8 cellular contexts compared by ENCODE assay signal in the genomic region with DNA sequence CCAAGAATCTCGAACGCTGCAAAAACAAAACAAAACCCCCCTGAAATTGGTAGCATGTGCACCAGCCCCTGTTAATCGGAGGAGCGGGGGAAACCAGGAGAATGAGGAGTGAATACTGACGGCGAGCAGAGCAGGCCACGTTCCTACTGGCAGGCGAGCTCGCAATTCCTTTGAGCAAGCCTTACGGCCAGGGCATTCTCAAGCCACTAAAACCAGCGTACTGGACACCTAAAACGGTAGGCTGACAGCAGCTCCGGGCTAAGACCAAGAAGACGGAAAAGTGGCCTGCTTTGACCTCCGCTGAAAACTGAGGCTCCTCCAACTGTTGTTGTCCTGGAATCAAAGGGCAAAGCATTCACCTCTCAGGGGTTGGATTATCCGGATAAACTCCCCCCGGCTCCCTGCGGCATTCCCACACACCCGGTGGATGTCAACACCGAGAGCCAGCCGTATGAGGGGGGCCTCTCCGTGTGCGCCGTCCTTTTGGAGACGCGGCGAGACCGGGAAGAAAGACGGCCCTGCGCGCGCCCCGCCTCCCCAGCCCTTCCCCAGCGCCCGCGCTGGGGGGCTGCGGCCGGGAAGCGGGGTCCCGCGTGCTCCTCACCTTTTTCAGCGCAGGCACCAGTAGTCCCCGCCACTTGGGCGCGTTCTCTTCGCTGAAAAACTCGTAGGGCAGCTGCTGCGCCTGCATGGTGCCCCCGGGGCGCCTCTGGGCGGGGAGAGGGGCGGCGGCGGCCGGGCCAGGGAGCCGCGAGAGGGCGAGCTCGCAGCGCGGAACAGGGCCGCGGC. TPM values are rescaled to one million over a fixed set of nuclear protein-coding genes. Genes with fewer than 3 reads are reported as not detected.
DNase-seq lines count a peak whose midpoint lies in the region; ATAC-seq and TF ChIP-seq lines count a peak whose summit lies in the region.

No MANE protein-coding gene starts in this region.

- peak; percentile 32 for ATAC-seq in GM19035 (IDR thresholded peaks at IDR 0.05; ENCODE audit: unreplicated experiment)
- peak; percentile 35 for ATAC-seq in HG03280 (IDR thresholded peaks at IDR 0.05; ENCODE audit: unreplicated experiment)

- peak overlapping the region; percentile 95 to 97 (median 96) for H3K27ac Mint-ChIP-seq in nephron

- no peak for TF ChIP-seq POLR2A in testis (IDR thresholded peaks at IDR 0.05)

- no peaks in the 10 kb centered on the region for H3K9me3 Mint-ChIP-seq in nephron

- H3K4me3 ChIP-seq in fibroblast of pulmonary artery (replicated peaks; ENCODE audit: low read depth, low read length) (peak overlapping the region; percentile 89), testis (peak overlapping the region; percentile 72 to 88)

- peak overlapping the region; percentile 91 for H3K27ac ChIP-seq in C4-2B
- H3K27ac ChIP-seq in testis, result peak overlapping the region; percentile 84 to 96

- intact Hi-C loops in testis (cut with DNase I; ENCODE audit: low total_unique reads), result no loop called here

- peak overlapping the region; percentile 90 to 98 (median 97) for H3K4me3 Mint-ChIP-seq in nephron

- peaks cover 17% of the 10 kb centered on the region for H3K36me3 Mint-ChIP-seq in nephron (ENCODE audit: low read depth)

- no peaks in the 10 kb centered on the region for H3K27me3 ChIP-seq in testis

- H3K4me1 Mint-ChIP-seq in nephron, result peaks cover 52% of the 10 kb centered on the region

- DNase-seq in OCI-M1 (lab: John Stamatoyannopoulos, UW) (peak; percentile 73), fibroblast of pulmonary artery (ENCODE audit: low read depth) (peak; percentile 55), testis (peak; percentile 62)
- peak; percentile 49 for DNase-seq in activated T-helper 9 cell treated with anti-CD3 and anti-CD28 coated beads, Interleukin-2, amount 50 U/mL, for 16 hours (ENCODE audit: low read depth)

- WGBS in testis, 2 donors, result 0 to 1% methylated on average over 15 to 51 of the region's 63 CpGs

- H3K36me3 ChIP-seq in testis (ENCODE audit: low read depth, missing control alignments), result no peaks in the 10 kb centered on the region

- peak; percentile 43 for TF ChIP-seq CTCF in C4-2B (conservative IDR thresholded peaks at IDR 0.05)
- no peak for TF ChIP-seq CTCF in fibroblast of pulmonary artery (IDR thresholded peaks at IDR 0.05; ENCODE audit: low read length, missing control alignments)
- peak in 1 of 3 experiments; percentile 21 for TF ChIP-seq CTCF in nephron (IDR thresholded peaks at IDR 0.05; ENCODE audit: unreplicated experiment in 3 of 3)
- TF ChIP-seq CTCF in testis (IDR thresholded peaks at IDR 0.05), result peak in 1 of 3 experiments; percentile 8

- no peaks in the 10 kb centered on the region for H3K9me3 ChIP-seq in testis

- H3K27me3 Mint-ChIP-seq in nephron (ENCODE audit: low read depth), result no peaks in the 10 kb centered on the region

- peaks cover 28% of the 10 kb centered on the region for H3K4me1 ChIP-seq in testis

RNA-seq across cellular contexts. Expression of a gene that starts 0.9 kb away (rescaled TPM):
- total RNA-seq in testis, result 10 to 100 TPM; 40.6 to 48.7 TPM
- polyA plus RNA-seq in testis (ENCODE audit: insufficient read depth, low read depth, low replicate concordance), result 27.0 TPM

Comparison
In these comparisons a context has a peak if more than half of its experiments do, and no peak if none do; other contexts are left out.
1. Peak in every context shown above with its lines: DNase-seq, ATAC-seq, H3K4me3 ChIP-seq and H3K27ac ChIP-seq.